In genomic region chr6:123022980-123023379, GRCh38 we compare ENCODE assay signal across 2 cellular contexts.
TF ChIP-seq lines count a peak whose summit lies in the region.

No MANE protein-coding gene starts in this region.

TF ChIP-seq in HCT116, 20 proteins besides CTCF, POLR2A, EP300 and RAD21:
- no peak for TF ChIP-seq EZH2 (IDR thresholded peaks at IDR 0.05)
- TF ChIP-seq, protein P1, sequence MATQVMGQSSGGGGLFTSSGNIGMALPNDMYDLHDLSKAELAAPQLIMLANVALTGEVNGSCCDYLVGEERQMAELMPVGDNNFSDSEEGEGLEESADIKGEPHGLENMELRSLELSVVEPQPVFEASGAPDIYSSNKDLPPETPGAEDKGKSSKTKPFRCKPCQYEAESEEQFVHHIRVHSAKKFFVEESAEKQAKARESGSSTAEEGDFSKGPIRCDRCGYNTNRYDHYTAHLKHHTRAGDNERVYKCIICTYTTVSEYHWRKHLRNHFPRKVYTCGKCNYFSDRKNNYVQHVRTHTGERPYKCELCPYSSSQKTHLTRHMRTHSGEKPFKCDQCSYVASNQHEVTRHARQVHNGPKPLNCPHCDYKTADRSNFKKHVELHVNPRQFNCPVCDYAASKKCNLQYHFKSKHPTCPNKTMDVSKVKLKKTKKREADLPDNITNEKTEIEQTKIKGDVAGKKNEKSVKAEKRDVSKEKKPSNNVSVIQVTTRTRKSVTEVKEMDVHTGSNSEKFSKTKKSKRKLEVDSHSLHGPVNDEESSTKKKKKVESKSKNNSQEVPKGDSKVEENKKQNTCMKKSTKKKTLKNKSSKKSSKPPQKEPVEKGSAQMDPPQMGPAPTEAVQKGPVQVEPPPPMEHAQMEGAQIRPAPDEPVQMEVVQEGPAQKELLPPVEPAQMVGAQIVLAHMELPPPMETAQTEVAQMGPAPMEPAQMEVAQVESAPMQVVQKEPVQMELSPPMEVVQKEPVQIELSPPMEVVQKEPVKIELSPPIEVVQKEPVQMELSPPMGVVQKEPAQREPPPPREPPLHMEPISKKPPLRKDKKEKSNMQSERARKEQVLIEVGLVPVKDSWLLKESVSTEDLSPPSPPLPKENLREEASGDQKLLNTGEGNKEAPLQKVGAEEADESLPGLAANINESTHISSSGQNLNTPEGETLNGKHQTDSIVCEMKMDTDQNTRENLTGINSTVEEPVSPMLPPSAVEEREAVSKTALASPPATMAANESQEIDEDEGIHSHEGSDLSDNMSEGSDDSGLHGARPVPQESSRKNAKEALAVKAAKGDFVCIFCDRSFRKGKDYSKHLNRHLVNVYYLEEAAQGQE (IDR thresholded peaks at IDR 0.05; ENCODE audit: low read depth) = peak; percentile 65

TF ChIP-seq in K562, 482 proteins besides CTCF, POLR2A, EP300 and RAD21:
- TF ChIP-seq RFX7 (CRISPR knock-in tag; IDR thresholded peaks at IDR 0.05) = no peak
- TF ChIP-seq MIER1 (IDR thresholded peaks at IDR 0.05; ENCODE audit: low read depth) = peak; percentile 49; the same call in 1 of the 2 replicates
- 0 out of 2 replicates have a peak, but pooled peaks have one; percentile 53 for TF ChIP-seq EHMT2 (IDR thresholded peaks at IDR 0.05)
- TF ChIP-seq ZNF589 (CRISPR knock-in tag; IDR thresholded peaks at IDR 0.05; ENCODE audit: low read depth) = no peak
